Comparison of ENCODE assay signal across 14 cellular contexts in genomic region chr21:45617021-45617930, GRCh38. TPM values are rescaled to one million over a fixed set of nuclear protein-coding genes. Genes with fewer than 3 reads are reported as not detected.
A peak's percentile ranks its signal among the peaks of the same experiment; 100 is the strongest.
DNase-seq lines count a peak whose midpoint lies in the region; ATAC-seq, FAIRE-seq and TF ChIP-seq lines count a peak whose summit lies in the region.
"Had no signal": no experiment of that assay in that cellular context is flagged by ENCODE, and none has a peak within 500 bp of the region (broad histone marks: within the 10 kb centered on the region; RNA-seq: fewer than 3 reads in every experiment).

No MANE protein-coding gene starts in this region.

- H3K4me2 ChIP-seq in BLaER1 treated with 17β-estradiol and CSF1 and Interleukin-3, amounts not matched to agents 10 nM and 100 nM = peak overlapping the region in 6 of 11 experiments; percentile 19 to 80 (median 54); a peak in 11 of 22 replicates
- no peak overlapping the region for H3K4me2 ChIP-seq in K562 (ENCODE audit: insufficient read depth, low read length)

- CTCF ChIA-PET in K562 (lab: Yijun Ruan, JAX; ENCODE audit: low intra/inter-chr PET ratio) = no interaction called here

- TF ChIP-seq RAD21 in K562 (CRISPR knock-in tag; conservative IDR thresholded peaks at IDR 0.05 in 1 of 2, IDR thresholded peaks at IDR 0.05 in 1 of 2) = no peak

- peak; percentile 28; the same call in 2 of the 3 replicates for ATAC-seq in K562
- no peak for ATAC-seq in HG03520 (IDR thresholded peaks at IDR 0.05; ENCODE audit: unreplicated experiment)

- H3K9me3 ChIP-seq in BLaER1 treated with 17β-estradiol and CSF1 and Interleukin-3, amounts not matched to agents 10 nM and 100 nM (replicated peaks in 1 of 11) = peaks cover 7 to 15% (median 9%) of the 10 kb centered on the region in 11 experiments; a peak in 18 of 22 replicates
- no peaks in the 10 kb centered on the region for H3K9me3 ChIP-seq in K562 (replicated peaks; ENCODE audit: control insufficient read depth, insufficient read depth, low read depth, low read length)
- H3K9me3 ChIP-seq: heart left ventricle, SJSA1 had no signal

- in situ Hi-C loops in K562 (cut with MboI) = no loop called here

- no TSS peak for BruUV-seq in K562 (replicated peaks; lab: Mats Ljungman, UMichigan)

- FAIRE-seq in K562 (lab: Jason Lieb, UNC) = no peak
- FAIRE-seq: endothelial cell of umbilical vein had no signal

- H3K27me3 ChIP-seq in BLaER1 treated with 17β-estradiol and CSF1 and Interleukin-3, amounts not matched to agents 10 nM and 100 nM = peaks cover 0 to 7% (median 0%) of the 10 kb centered on the region in 11 experiments; a peak in 2 of 22 replicates
- H3K27me3 ChIP-seq in H7 (ENCODE audit: control insufficient read depth, insufficient read depth, low read length) = no peaks in the 10 kb centered on the region
- peaks cover 60 to 86% of the 10 kb centered on the region in 2 experiments for H3K27me3 ChIP-seq in K562 (ENCODE audit: control insufficient read depth in 2 of 2, insufficient read depth in 2 of 2, low read length in 2 of 2)
- H3K27me3 ChIP-seq: SJSA1 had no signal

- no peaks in the 10 kb centered on the region for H3K9me1 ChIP-seq in K562 (ENCODE audit: control insufficient read depth, insufficient read depth, low read length)

- no peaks in the 10 kb centered on the region for H3K79me2 ChIP-seq in K562 (ENCODE audit: control insufficient read depth, insufficient read depth, low read length)

- H4K20me1 ChIP-seq in BLaER1 treated with 17β-estradiol and CSF1 and Interleukin-3, amounts not matched to agents 10 nM and 100 nM = no peaks in the 10 kb centered on the region
- peaks cover 16% of the 10 kb centered on the region; the same call in 1 of the 2 replicates for H4K20me1 ChIP-seq in K562 (replicated peaks; ENCODE audit: control insufficient read depth, insufficient read depth, low read length)

- no peak overlapping the region for H3K27ac ChIP-seq in BLaER1 treated with 17β-estradiol and CSF1 and Interleukin-3, amounts not matched to agents 10 nM and 100 nM
- no peak overlapping the region for H3K27ac ChIP-seq in K562 (ENCODE audit: extremely low read depth, low read depth, low read length)
- H3K27ac ChIP-seq: heart left ventricle, SJSA1 had no signal

- H3K36me3 Mint-ChIP-seq in nephron progenitor cell (ENCODE audit: low read depth) = no peaks in the 10 kb centered on the region
- no peaks in the 10 kb centered on the region for H3K36me3 Mint-ChIP-seq in T-helper 2 cell treated with Interferon-gamma antibody and Interleukin-4, amounts not matched to agents 5 μg/mL and 100 μg/mL, for 36 hours (ENCODE audit: low read depth)

- H3K36me3 ChIP-seq in BLaER1 treated with 17β-estradiol and CSF1 and Interleukin-3, amounts not matched to agents 10 nM and 100 nM = no peaks in the 10 kb centered on the region
- no peaks in the 10 kb centered on the region for H3K36me3 ChIP-seq in H7 (replicated peaks; ENCODE audit: control insufficient read depth, insufficient read depth, low read length)
- no peaks in the 10 kb centered on the region for H3K36me3 ChIP-seq in K562 (ENCODE audit: control insufficient read depth, insufficient read depth, low read length)
- H3K36me3 ChIP-seq: heart left ventricle, SJSA1 had no signal

- TF ChIP-seq EP300 in K562 (IDR thresholded peaks at IDR 0.05; ENCODE audit: low read length) = no peak

- WGBS in K562 (ENCODE audit: insufficient coverage, low coverage, missing lambda C conversion rate) = 1% methylated on average over 19 of the region's 19 CpGs

- no peak for TF ChIP-seq CTCF in K562 (IDR thresholded peaks at IDR 0.05 in 2 of 3, conservative IDR thresholded peaks at IDR 0.05 in 1 of 3; ENCODE audit: insufficient read depth in 2 of 3, low read depth in 1 of 3, low read length in 3 of 3)
- no peak for TF ChIP-seq CTCF in nephron progenitor cell (IDR thresholded peaks at IDR 0.05)

- H3K27ac Mint-ChIP-seq in nephron progenitor cell = no peak overlapping the region
- no peak overlapping the region for H3K27ac Mint-ChIP-seq in T-helper 2 cell treated with Interferon-gamma antibody and Interleukin-4, amounts not matched to agents 5 μg/mL and 100 μg/mL, for 36 hours
- H3K27ac Mint-ChIP-seq: activated T-helper 1 cell treated with anti-CD3 and anti-CD28 coated beads, Interleukin-12 subunit alpha, Interleukin-12 subunit beta, Interleukin-2, Interleukin-4 antibody, amounts not matched to agents 30 ng/mL and 10 ng/mL and 1 ng/mL, durations not matched to agents 14 hours and 24 hours and 36 hours had no signal

- H3K4me3 Mint-ChIP-seq in nephron progenitor cell = peak overlapping the region; percentile 67
- H3K4me3 Mint-ChIP-seq in T-helper 2 cell treated with Interferon-gamma antibody and Interleukin-4, amounts not matched to agents 5 μg/mL and 100 μg/mL, for 36 hours = no peak overlapping the region

- peak; percentile 69 for DNase-seq in H7
- no peak for DNase-seq in K562 (ENCODE audit: extremely low read depth in 1 of 4, low spot score in 3 of 4)
- DNase-seq in nephron progenitor cell = peak; percentile 46
- DNase-seq in A172 (ENCODE audit: low spot score) = no peak
- no peak for DNase-seq in midbrain (lab: John Stamatoyannopoulos, UW)
- no peak for DNase-seq in T-helper 2 cell treated with Interferon-gamma antibody and Interleukin-4, amounts not matched to agents 5 μg/mL and 100 μg/mL, for 36 hours (ENCODE audit: low spot score)
- DNase-seq: heart left ventricle, NCI-H1092 treated with DMSO at 0.1 percent for 48 hours, NCI-H69 had no signal

- peaks cover 14 to 41% (median 36%) of the 10 kb centered on the region in 10 experiments for H3K4me1 ChIP-seq in BLaER1 treated with 17β-estradiol and CSF1 and Interleukin-3, amounts not matched to agents 10 nM and 100 nM
- H3K4me1 ChIP-seq in K562 (replicated peaks in 1 of 2; ENCODE audit: control insufficient read depth in 2 of 2, insufficient read depth in 2 of 2, low read length in 2 of 2) = peaks cover 2 to 13% of the 10 kb centered on the region in 2 experiments; a peak in 3 of 5 replicates
- H3K4me1 ChIP-seq: heart left ventricle had no signal

- H3K9ac ChIP-seq in BLaER1 treated with 17β-estradiol and CSF1 and Interleukin-3, amounts not matched to agents 10 nM and 100 nM = no peak overlapping the region
- H3K9ac ChIP-seq in K562 (ENCODE audit: insufficient read depth in 1 of 2, low read depth in 2 of 2, low read length in 2 of 2) = no peak overlapping the region

- no peak overlapping the region for H3K4me3 ChIP-seq in BLaER1 treated with 17β-estradiol and CSF1 and Interleukin-3, amounts not matched to agents 10 nM and 100 nM
- H3K4me3 ChIP-seq in H7 (ENCODE audit: insufficient read depth, low read depth, low read length) (no peak overlapping the region), K562 (no peak overlapping the region)
- H3K4me3 ChIP-seq: heart left ventricle, SJSA1 had no signal

- peaks cover 3% of the 10 kb centered on the region for H3K9me3 Mint-ChIP-seq in nephron progenitor cell
- H3K9me3 Mint-ChIP-seq in T-helper 2 cell treated with Interferon-gamma antibody and Interleukin-4, amounts not matched to agents 5 μg/mL and 100 μg/mL, for 36 hours = no peaks in the 10 kb centered on the region
- H3K9me3 Mint-ChIP-seq: activated T-helper 1 cell treated with anti-CD3 and anti-CD28 coated beads, Interleukin-12 subunit alpha, Interleukin-12 subunit beta, Interleukin-2, Interleukin-4 antibody, amounts not matched to agents 30 ng/mL and 10 ng/mL and 1 ng/mL, durations not matched to agents 14 hours and 24 hours and 36 hours had no signal

- peaks cover 18% of the 10 kb centered on the region for H3K27me3 Mint-ChIP-seq in nephron progenitor cell (ENCODE audit: low read depth, poor library complexity)
- H3K27me3 Mint-ChIP-seq in T-helper 2 cell treated with Interferon-gamma antibody and Interleukin-4, amounts not matched to agents 5 μg/mL and 100 μg/mL, for 36 hours (ENCODE audit: low read depth) = peaks cover 23% of the 10 kb centered on the region

- intact Hi-C loops in K562 (cut with micrococcal nuclease) = no loop called here

- H2AFZ ChIP-seq in K562 (ENCODE audit: low read depth, low read length) = no peak overlapping the region

- POLR2A ChIA-PET in K562 (lab: Yijun Ruan, JAX) = interaction anchor here (1.1 kb wide), 1 partner anchor 25 kb away, joined by 3 read pairs; no protein-coding TSS in a partner anchor

- no peak for TF ChIP-seq POLR2A in K562 (conservative IDR thresholded peaks at IDR 0.05)

- peaks cover 63% of the 10 kb centered on the region for H3K4me1 Mint-ChIP-seq in nephron progenitor cell
- H3K4me1 Mint-ChIP-seq in T-helper 2 cell treated with Interferon-gamma antibody and Interleukin-4, amounts not matched to agents 5 μg/mL and 100 μg/mL, for 36 hours (ENCODE audit: low read depth) = peaks cover 12% of the 10 kb centered on the region

TF ChIP-seq in K562, 482 proteins besides CTCF, POLR2A, EP300 and RAD21 (continues in another document):
- TF ChIP-seq GATA2 (CRISPR knock-in tag; IDR thresholded peaks at IDR 0.05) (no peak), ZBTB8A (IDR thresholded peaks at IDR 0.05; ENCODE audit: partially characterized antibody) (no peak), ZNF408 (CRISPR knock-in tag; IDR thresholded peaks at IDR 0.05; ENCODE audit: low read depth) (no peak), CREB1 (IDR thresholded peaks at IDR 0.05) (no peak), CREB1 (CRISPR knock-in tag; IDR thresholded peaks at IDR 0.05) (no peak)

RNA-seq across cellular contexts. Expression of gene PCBP3, which starts 26.2 kb away (rescaled TPM):
- total RNA-seq in H7 (2014; rRNA removed; shearing (Covaris generic)) = 1.8 and 8.0 TPM in 2 replicates
- total RNA-seq in K562 (2011; cell fraction: chromatin; rRNA removed; ENCODE audit: low replicate concordance) = 2.7 and 3.7 TPM in 2 replicates
- total RNA-seq in K562 (2011; cell fraction: nucleolus; rRNA removed) = 1.2 and 1.6 TPM in 2 replicates
- total RNA-seq in K562 (2011; cell fraction: nucleoplasm; rRNA removed) = 0.95 and 3.4 TPM in 2 replicates
- total RNA-seq in K562 (2014; rRNA removed) = 0.18 TPM in 1 of 2 replicates, not detected in the other
- total RNA-seq in K562 (2014; rRNA removed; fragmentation: Illumina TruSeq; extraction: Trizol) = not detected in 2 replicates
- total RNA-seq in K562 (2015; rRNA removed; fragmentation: Illumina TruSeq; extraction: Trizol) = 0.15 TPM in 1 of 2 replicates, not detected in the other
- 0.34 TPM in 1 of 2 replicates, not detected in the other for total RNA-seq in K562 (2021)
- not detected in 2 replicates for polyA plus RNA-seq in K562 (2011; rRNA removed)
- 0.10 and 0.27 TPM in 2 replicates for polyA plus RNA-seq in K562 (2011; cell fraction: cytosol; rRNA removed)
- polyA plus RNA-seq in K562 (2011; cell fraction: nucleus; rRNA removed) = 0.58 and 0.59 TPM in 2 replicates
- 0.24 TPM in 1 of 2 replicates, not detected in the other for polyA plus RNA-seq in K562 (2012)
- polyA plus RNA-seq in K562 (2014; fragmentation: Illumina TruSeq; extraction: Trizol) = not detected in 2 replicates
- not detected for polyA plus RNA-seq in K562 (2014; fragmentation: Nextera tagmentation; extraction: Ambion mirVana)
- 2.0 TPM in 1 of 2 replicates, not detected in the other for polyA plus RNA-seq in K562 (2014; rRNA removed)
- 0.53 TPM in 1 of 2 replicates, not detected in the other for polyA minus RNA-seq in K562 (2011; rRNA and poly(A)+ RNA removed)
- polyA minus RNA-seq in K562 (2011; cell fraction: cytosol; rRNA and poly(A)+ RNA removed) = not detected in 2 replicates
- 0.54 and 1.1 TPM in 2 replicates for polyA minus RNA-seq in K562 (2011; cell fraction: nucleus; rRNA and poly(A)+ RNA removed)
- total RNA-seq in A172 (2014; rRNA removed; shearing (Covaris generic)) = 0.31 TPM in 1 of 2 replicates, not detected in the other

Comparison
In these comparisons a context has a peak if more than half of its experiments do, and no peak if none do; other contexts are left out.
1. DNase-seq: peak in H7 (single experiment) and nephron progenitor cell (single experiment); none in K562 (0 of 4), A172 (single experiment), midbrain (single experiment) and T-helper 2 cell treated with Interferon-gamma antibody and Interleukin-4, amounts not matched to agents 5 μg/mL and 100 μg/mL, for 36 hours (single experiment).